In the genomic region with DNA sequence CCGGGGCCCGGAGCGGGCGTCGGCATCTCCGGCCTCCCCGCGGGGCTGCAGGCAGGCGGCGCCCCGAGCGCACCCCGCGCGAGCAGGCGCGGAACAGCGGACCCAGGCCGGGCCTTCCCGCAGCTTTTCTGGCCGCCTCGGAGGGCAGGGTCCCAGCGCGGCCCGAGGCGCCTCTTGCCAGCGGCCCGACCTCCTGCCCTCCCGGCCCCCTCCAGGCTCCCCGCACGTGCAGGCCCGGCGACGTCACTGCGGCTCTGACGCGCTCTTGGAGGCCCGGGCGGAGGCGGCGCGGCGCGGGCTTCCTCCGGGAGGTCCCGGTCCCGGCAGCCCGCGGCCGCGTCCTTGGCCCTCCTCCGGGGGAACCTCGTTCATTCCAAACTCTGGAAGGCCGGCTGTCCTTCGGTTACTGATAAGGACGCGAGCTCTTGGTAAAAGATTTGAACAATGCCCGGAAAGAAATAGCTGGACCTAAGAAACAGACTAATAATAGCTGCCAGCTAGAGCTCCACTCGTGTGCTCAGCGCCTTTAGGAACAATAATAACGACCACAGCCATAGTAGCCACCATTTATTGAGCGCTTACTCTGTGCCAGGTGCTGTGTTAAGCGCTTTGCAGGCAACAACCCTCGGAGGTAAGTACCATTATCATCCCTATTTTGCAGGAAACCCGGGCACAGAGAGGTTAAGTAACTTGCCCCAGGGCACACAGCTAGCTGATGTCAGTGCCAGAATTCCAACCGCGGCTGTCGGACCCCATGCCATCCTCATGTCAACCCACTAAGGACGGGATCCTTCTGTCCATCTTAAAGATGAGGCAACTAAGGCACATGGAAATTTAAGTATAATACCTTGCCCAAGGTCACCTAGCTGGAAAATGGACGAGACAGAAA, we compare ENCODE assay signal across 9 cellular contexts. TPM values are rescaled to one million over a fixed set of nuclear protein-coding genes. Genes with fewer than 3 reads are reported as not detected.
DNase-seq lines count a peak whose midpoint lies in the region; ATAC-seq, FAIRE-seq and TF ChIP-seq lines count a peak whose summit lies in the region.
"Had no signal": no experiment of that assay in that cellular context is flagged by ENCODE, and none has a peak within 500 bp of the region (broad histone marks: within the 10 kb centered on the region; RNA-seq: fewer than 3 reads in every experiment).

No MANE protein-coding gene starts in this region.

- no peak for FAIRE-seq in GM12892 (lab: Jason Lieb, UNC)
- FAIRE-seq: endometrium had no signal

- peaks cover 26% of the 10 kb centered on the region for H3K27me3 ChIP-seq in mucosa of stomach (ENCODE audit: control insufficient read depth, insufficient read depth, low read length)

- peak overlapping the region; percentile 16 for H3K9ac ChIP-seq in mucosa of stomach (ENCODE audit: low read length)

- no peaks in the 10 kb centered on the region for H3K9me3 ChIP-seq in mucosa of stomach (ENCODE audit: control insufficient read depth, low read length)

- H3K4me1 ChIP-seq in mucosa of stomach (ENCODE audit: control insufficient read depth, insufficient read depth, low read length) = peaks cover 27% of the 10 kb centered on the region

- H3K36me3 ChIP-seq in mucosa of stomach (ENCODE audit: control insufficient read depth, insufficient read depth, low read length) = no peaks in the 10 kb centered on the region

- TF ChIP-seq POLR2A in GM12892 (IDR thresholded peaks at IDR 0.05; ENCODE audit: low read depth, low read length) = no peak

- H3K27ac ChIP-seq in epithelial cell of prostate = peak overlapping the region; percentile 78

- H3K4me3 ChIP-seq in mucosa of stomach (ENCODE audit: low read length) = no peak overlapping the region

- DNase-seq in GM12892 (ENCODE audit: insufficient read length) (peak; percentile 52), NCI-H345 treated with DMSO at 0.1 percent for 48 hours (lab: John Stamatoyannopoulos, UW; ENCODE audit: unreplicated experiment) (peak; percentile 11), epithelial cell of prostate (ENCODE audit: low read depth, low spot score) (no peak), DMS153 (lab: John Stamatoyannopoulos, UW) (no peak)
- peak; percentile 68 for DNase-seq in activated CD8-positive, alpha-beta memory T cell treated with anti-CD3 and anti-CD28 coated beads, Interleukin-2, amount 50 U/mL, for 4 hours
- peak in 5 of 6 experiments; percentile 18 to 59 (median 49) for DNase-seq in stimulated activated naive CD4-positive, alpha-beta T cell (lab: John Stamatoyannopoulos, UW)

- no peak for ATAC-seq in GM19328 (IDR thresholded peaks at IDR 0.05; ENCODE audit: unreplicated experiment)

RNA-seq across cellular contexts. Expression of a gene that starts 39.1 kb away (rescaled TPM):
- polyA plus RNA-seq in GM12892 (2012; ENCODE audit: missing spikeins) = 1.6 TPM

Comparison
In these comparisons a context has a peak if more than half of its experiments do, and no peak if none do; other contexts are left out.
1. DNase-seq: peak in GM12892 (single experiment), NCI-H345 treated with DMSO at 0.1 percent for 48 hours (single experiment), activated CD8-positive, alpha-beta memory T cell treated with anti-CD3 and anti-CD28 coated beads, Interleukin-2, amount 50 U/mL, for 4 hours (single experiment) and stimulated activated naive CD4-positive, alpha-beta T cell (5 of 6); none in epithelial cell of prostate (single experiment) and DMS153 (single experiment).